Comparison of ENCODE assay signal across 23 cellular contexts in the genomic region with DNA sequence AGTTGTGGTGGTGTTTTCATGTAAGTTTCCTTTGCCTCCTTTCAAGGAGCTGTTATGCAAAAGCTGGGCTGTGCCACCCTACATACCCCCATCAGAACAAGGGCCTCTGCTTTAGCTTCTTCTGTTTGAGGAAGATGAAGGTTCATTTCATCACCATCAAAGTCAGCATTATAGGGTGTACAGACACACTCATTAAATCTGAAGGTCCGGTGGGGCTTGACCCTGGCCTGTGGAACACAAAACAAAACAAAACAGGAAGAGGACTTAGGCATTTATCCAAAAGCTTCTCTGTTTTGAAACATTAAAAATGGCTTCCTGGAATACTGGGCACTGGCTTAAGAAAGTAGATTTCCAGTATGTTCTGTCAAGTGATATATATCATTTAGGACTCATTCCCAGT.
"Had no signal": no experiment of that assay in that cellular context is flagged by ENCODE, and none has a peak within 500 bp of the region (broad histone marks: within the 10 kb centered on the region; RNA-seq: fewer than 3 reads in every experiment).

No MANE protein-coding gene starts in this region.

- H3K27me3 ChIP-seq: MG63, SJSA1 had no signal

- H3K27ac ChIP-seq: HL-60, SJSA1, SK-N-MC had no signal

- H3K9me3 ChIP-seq: MG63, SJSA1 had no signal

- H3K4me1 ChIP-seq: SJSA1 had no signal

- H3K4me3 ChIP-seq: MG63, SJSA1, SK-N-MC had no signal

- DNase-seq: Karpas-422, KG1, MG63, NCI-H1092, NCI-H1105 treated with DMSO at 0.1 percent for 48 hours, NCI-H1417 treated with DMSO at 0.1 percent for 48 hours, NCI-H146, NCI-H1694 treated with DMSO at 0.1 percent for 48 hours, NCI-H2029, NCI-H2081 treated with DMSO at 0.1 percent for 48 hours, NCI-H2171, NCI-H226, NCI-H446, NCI-H510A, NCI-H524 treated with DMSO at 0.1 percent for 48 hours, NCI-H69, NCI-H774, Right ventricle myocardium superior, RPMI8226, SIG-M5 had no signal
